ENCODE assay signal across 19 cellular contexts in genomic region chr1:2976180-2976562, GRCh38. TPM values are rescaled to one million over a fixed set of nuclear protein-coding genes. Genes with fewer than 3 reads are reported as not detected.
"Had no signal": no experiment of that assay in that cellular context is flagged by ENCODE, and none has a peak within 500 bp of the region (broad histone marks: within the 10 kb centered on the region; RNA-seq: fewer than 3 reads in every experiment).

No MANE protein-coding gene starts in this region.

- H3K9me3 Mint-ChIP-seq: activated CD4-positive, alpha-beta memory T cell treated with anti-CD3 and anti-CD28 coated beads, Interleukin-2, amount 10 ng/mL, durations not matched to agents 7 days and 5 days; activated naive CD4-positive, alpha-beta T cell treated with anti-CD3 and anti-CD28 coated beads for 36 hours; activated naive CD8-positive, alpha-beta T cell treated with anti-CD3 and anti-CD28 coated beads, Interleukin-2, amount 50 U/mL, for 24 hours; activated T-helper 1 cell treated with anti-CD3 and anti-CD28 coated beads, Interleukin-12 subunit alpha, Interleukin-12 subunit beta, Interleukin-2, Interleukin-4 antibody, amounts not matched to agents 30 ng/mL and 10 ng/mL and 1 ng/mL, durations not matched to agents 14 hours and 24 hours and 36 hours; natural killer cell; stimulated activated naive CD8-positive, alpha-beta T cell treated with anti-CD3 and anti-CD28 coated beads, Interleukin-15, Interleukin-2, amounts not matched to agents 100 ng/mL and 50 ng/mL, for 24 hours had no signal

- H3K27ac ChIP-seq: hepatocyte, right atrium auricular region, uterus had no signal

- H3K27me3 ChIP-seq: hepatocyte, right atrium auricular region, uterus had no signal

- H3K27ac Mint-ChIP-seq: activated CD4-positive, alpha-beta memory T cell treated with anti-CD3 and anti-CD28 coated beads, Interleukin-2, amount 10 ng/mL, durations not matched to agents 7 days and 5 days; activated naive CD4-positive, alpha-beta T cell treated with anti-CD3 and anti-CD28 coated beads for 36 hours; activated naive CD8-positive, alpha-beta T cell treated with anti-CD3 and anti-CD28 coated beads, Interleukin-2, amount 50 U/mL, for 24 hours; activated T-helper 1 cell treated with anti-CD3 and anti-CD28 coated beads, Interleukin-12 subunit alpha, Interleukin-12 subunit beta, Interleukin-2, Interleukin-4 antibody, amounts not matched to agents 30 ng/mL and 10 ng/mL and 1 ng/mL, durations not matched to agents 14 hours and 24 hours and 36 hours; natural killer cell; stimulated activated naive CD8-positive, alpha-beta T cell treated with anti-CD3 and anti-CD28 coated beads, Interleukin-15, Interleukin-2, amounts not matched to agents 100 ng/mL and 50 ng/mL, for 24 hours; T-helper 17 cell had no signal

- ATAC-seq: activated naive CD8-positive, alpha-beta T cell treated with anti-CD3 and anti-CD28 coated beads, Interleukin-2, amount 50 U/mL, for 24 hours; left ventricle myocardium superior; natural killer cell; T-helper 17 cell had no signal

- DNase-seq: activated CD4-positive, alpha-beta memory T cell treated with anti-CD3 and anti-CD28 coated beads, Interleukin-2, amount 10 ng/mL, durations not matched to agents 7 days and 5 days; activated CD4-positive, alpha-beta T cell treated with anti-CD3 and anti-CD28 coated beads for 4 hours; activated naive CD4-positive, alpha-beta T cell treated with anti-CD3 and anti-CD28 coated beads for 36 hours; activated naive CD8-positive, alpha-beta T cell treated with anti-CD3 and anti-CD28 coated beads, Interleukin-2, amount 50 U/mL, for 24 hours; left ventricle myocardium superior; mesenchymal stem cell; natural killer cell; T-helper 17 cell; uterus had no signal

- H3K36me3 ChIP-seq: right atrium auricular region, uterus had no signal

- H3K36me3 Mint-ChIP-seq: natural killer cell had no signal

- H3K4me1 Mint-ChIP-seq: activated naive CD8-positive, alpha-beta T cell treated with anti-CD3 and anti-CD28 coated beads, Interleukin-2, amount 50 U/mL, for 24 hours had no signal

- H3K4me2 ChIP-seq: hepatocyte, smooth muscle cell had no signal

- H3K9me3 ChIP-seq: right atrium auricular region, uterus had no signal

- H3K4me3 Mint-ChIP-seq: activated CD4-positive, alpha-beta memory T cell treated with anti-CD3 and anti-CD28 coated beads, Interleukin-2, amount 10 ng/mL, durations not matched to agents 7 days and 5 days; activated naive CD4-positive, alpha-beta T cell treated with anti-CD3 and anti-CD28 coated beads for 36 hours; activated naive CD8-positive, alpha-beta T cell treated with anti-CD3 and anti-CD28 coated beads, Interleukin-2, amount 50 U/mL, for 24 hours; activated T-helper 1 cell treated with anti-CD3 and anti-CD28 coated beads, Interleukin-12 subunit alpha, Interleukin-12 subunit beta, Interleukin-2, Interleukin-4 antibody, amounts not matched to agents 30 ng/mL and 10 ng/mL and 1 ng/mL, durations not matched to agents 14 hours and 24 hours and 36 hours; natural killer cell; stimulated activated naive CD8-positive, alpha-beta T cell treated with anti-CD3 and anti-CD28 coated beads, Interleukin-15, Interleukin-2, amounts not matched to agents 100 ng/mL and 50 ng/mL, for 24 hours; T-helper 17 cell had no signal

- H2AFZ ChIP-seq: hepatocyte had no signal

- H3K4me1 ChIP-seq: uterus had no signal

- H3K27me3 Mint-ChIP-seq: activated CD4-positive, alpha-beta memory T cell treated with anti-CD3 and anti-CD28 coated beads, Interleukin-2, amount 10 ng/mL, durations not matched to agents 7 days and 5 days; activated naive CD8-positive, alpha-beta T cell treated with anti-CD3 and anti-CD28 coated beads, Interleukin-2, amount 50 U/mL, for 24 hours; stimulated activated naive CD8-positive, alpha-beta T cell treated with anti-CD3 and anti-CD28 coated beads, Interleukin-15, Interleukin-2, amounts not matched to agents 100 ng/mL and 50 ng/mL, for 24 hours had no signal

- H3K4me3 ChIP-seq: hepatocyte, right atrium auricular region, smooth muscle cell, uterus had no signal

RNA-seq across cellular contexts. Expression of gene ACTRT2, which starts 45.1 kb away (rescaled TPM):
- total RNA-seq: activated CD4-positive, alpha-beta memory T cell treated with anti-CD3 and anti-CD28 coated beads, Interleukin-2, amount 10 ng/mL, durations not matched to agents 7 days and 5 days; activated naive CD4-positive, alpha-beta T cell treated with anti-CD3 and anti-CD28 coated beads for 36 hours; activated T-helper 1 cell treated with anti-CD3 and anti-CD28 coated beads, Interleukin-12 subunit alpha, Interleukin-12 subunit beta, Interleukin-2, Interleukin-4 antibody, amounts not matched to agents 30 ng/mL and 10 ng/mL and 1 ng/mL, durations not matched to agents 14 hours and 24 hours and 36 hours; aorta; hepatocyte; left ventricle myocardium superior; natural killer cell; posterior vena cava; right atrium auricular region; smooth muscle cell; T-helper 17 cell; uterus had no signal
- polyA plus RNA-seq: aorta, esophagus, hepatocyte, keratinocyte, smooth muscle cell, thymus had no signal
